10 cellular contexts compared by ENCODE assay signal in the genomic region with DNA sequence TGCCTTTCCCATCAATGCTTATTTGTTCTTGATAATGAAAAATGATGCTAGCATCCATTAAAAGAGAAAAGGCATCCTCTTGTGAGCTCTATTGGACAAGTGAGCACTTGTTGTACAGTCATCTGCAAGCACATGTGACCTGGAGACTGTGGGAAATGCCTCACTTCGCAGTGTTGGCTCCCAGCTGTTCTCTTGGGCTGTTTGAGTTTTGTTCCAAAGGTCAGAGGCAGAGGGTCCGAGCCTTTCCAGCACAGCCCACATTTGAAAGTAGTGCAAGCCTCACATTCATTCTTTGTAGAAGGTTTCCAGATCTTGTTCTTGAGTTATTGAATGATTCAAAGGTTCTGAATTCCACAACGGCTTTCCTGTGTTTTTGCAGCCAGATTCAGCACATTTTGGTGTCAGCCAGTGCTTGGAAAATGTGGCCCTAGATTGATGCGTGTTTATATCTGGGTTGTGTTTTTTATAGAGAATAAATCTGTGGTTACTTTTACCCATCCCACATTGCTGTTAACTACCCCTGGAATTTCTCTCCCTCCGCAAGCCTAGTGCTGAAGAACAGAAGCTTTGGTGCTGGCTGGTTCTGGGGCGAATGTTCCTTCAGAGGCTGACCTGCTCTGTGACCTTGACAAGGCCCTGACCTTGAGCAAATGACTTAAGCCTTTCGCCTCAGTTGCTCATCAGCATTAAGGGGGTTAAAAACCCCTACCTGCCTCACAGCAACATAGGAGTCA. TPM values are rescaled to one million over a fixed set of nuclear protein-coding genes. Genes with fewer than 3 reads are reported as not detected.
DNase-seq lines count a peak whose midpoint lies in the region; ATAC-seq and TF ChIP-seq lines count a peak whose summit lies in the region.
"Had no signal": no experiment of that assay in that cellular context is flagged by ENCODE, and none has a peak within 500 bp of the region (broad histone marks: within the 10 kb centered on the region; RNA-seq: fewer than 3 reads in every experiment).

No MANE protein-coding gene starts in this region.

- ATAC-seq in activated CD8-positive, alpha-beta T cell treated with anti-CD3 and anti-CD28 coated beads, Interleukin-2, amount 10 ng/mL, durations not matched to agents 7 days and 5 days: no peak

- H2AFZ ChIP-seq in mesenchymal stem cell (ENCODE audit: low read depth, low read length): no peak overlapping the region

- no peak overlapping the region for H3K18ac ChIP-seq in mesenchymal stem cell (ENCODE audit: low read depth in 1 of 2, low read length in 2 of 2)

- H3K9ac ChIP-seq in mesenchymal stem cell (ENCODE audit: low read length): no peak overlapping the region

- no peak overlapping the region for H4K8ac ChIP-seq in mesenchymal stem cell (ENCODE audit: low read length)

- peak overlapping the region; percentile 43 for H3K27ac ChIP-seq in mesenchymal stem cell (ENCODE audit: low read length, poor library complexity, severe bottlenecking)

- peaks cover 46% of the 10 kb centered on the region for H3K4me1 Mint-ChIP-seq in brain
- peaks cover 10% of the 10 kb centered on the region for H3K4me1 Mint-ChIP-seq in activated CD8-positive, alpha-beta T cell treated with anti-CD3 and anti-CD28 coated beads, Interleukin-2, amount 10 ng/mL, durations not matched to agents 7 days and 5 days (ENCODE audit: low read depth)

- 68% methylated on average over 5 of the region's 7 CpGs for WGBS in mesenchymal stem cell

- no peaks in the 10 kb centered on the region for H3K9me3 ChIP-seq in mesenchymal stem cell (ENCODE audit: control insufficient read depth, low read length)
- H3K9me3 ChIP-seq: Peyer's patch had no signal

- peak overlapping the region; percentile 78 for H2AK5ac ChIP-seq in mesenchymal stem cell (ENCODE audit: low read length, severe bottlenecking)

- no peak for TF ChIP-seq CTCF in AG09309 (IDR thresholded peaks at IDR 0.05; ENCODE audit: control insufficient read depth, insufficient read depth, low read depth, low read length, missing control alignments)
- TF ChIP-seq CTCF in brain (conservative IDR thresholded peaks at IDR 0.05): no peak

- H3K79me1 ChIP-seq in mesenchymal stem cell (replicated peaks; ENCODE audit: low read length, poor library complexity, severe bottlenecking): no peaks in the 10 kb centered on the region

- CTCF ChIA-PET in activated CD8-positive, alpha-beta T cell treated with anti-CD3 and anti-CD28 coated beads, Interleukin-2, amount 10 ng/mL, durations not matched to agents 7 days and 5 days (lab: Charles Lee): no interaction called here

- H3K36me3 ChIP-seq in mesenchymal stem cell (ENCODE audit: control insufficient read depth in 1 of 2, insufficient read depth in 2 of 2, low read depth in 1 of 2, low read length in 2 of 2): no peaks in the 10 kb centered on the region

- no peak overlapping the region for H4K91ac ChIP-seq in mesenchymal stem cell (ENCODE audit: low read length)

- POLR2A ChIA-PET in activated CD8-positive, alpha-beta T cell treated with anti-CD3 and anti-CD28 coated beads, Interleukin-2, amount 10 ng/mL, durations not matched to agents 7 days and 5 days (lab: Charles Lee): no interaction called here

- no peak overlapping the region for H3K14ac ChIP-seq in mesenchymal stem cell (ENCODE audit: low read length in 2 of 2)

- H3K9me3 Mint-ChIP-seq in brain: peaks cover 0 to 6% (median 3%) of the 10 kb centered on the region in 5 experiments
- H3K9me3 Mint-ChIP-seq in activated CD8-positive, alpha-beta T cell treated with anti-CD3 and anti-CD28 coated beads, Interleukin-2, amount 10 ng/mL, durations not matched to agents 7 days and 5 days (ENCODE audit: insufficient read depth): no peaks in the 10 kb centered on the region

- H3K4me3 Mint-ChIP-seq in brain: peak overlapping the region in 1 of 5 experiments; percentile 2
- H3K4me3 Mint-ChIP-seq in activated CD8-positive, alpha-beta T cell treated with anti-CD3 and anti-CD28 coated beads, Interleukin-2, amount 10 ng/mL, durations not matched to agents 7 days and 5 days: no peak overlapping the region

- no peak overlapping the region for H3K4me2 ChIP-seq in mesenchymal stem cell (ENCODE audit: low read length, poor library complexity, severe bottlenecking)

- H3K27ac Mint-ChIP-seq in brain: peak overlapping the region; percentile 34 to 94 (median 76)
- no peak overlapping the region for H3K27ac Mint-ChIP-seq in activated CD8-positive, alpha-beta T cell treated with anti-CD3 and anti-CD28 coated beads, Interleukin-2, amount 10 ng/mL, durations not matched to agents 7 days and 5 days

- peaks cover 0 to 30% of the 10 kb centered on the region in 2 experiments for H3K27me3 ChIP-seq in mesenchymal stem cell (ENCODE audit: control insufficient read depth in 1 of 2, insufficient read depth in 1 of 2, low read length in 2 of 2)
- H3K27me3 ChIP-seq: Peyer's patch had no signal

- no peak overlapping the region for H2BK5ac ChIP-seq in mesenchymal stem cell (ENCODE audit: low read depth, low read length, poor library complexity, severe bottlenecking)

- H2BK120ac ChIP-seq in mesenchymal stem cell (ENCODE audit: low read depth, low read length): no peak overlapping the region

- H3K4ac ChIP-seq in mesenchymal stem cell (ENCODE audit: low read depth in 1 of 2, low read length in 2 of 2): no peak overlapping the region

- peaks cover 17% of the 10 kb centered on the region for H3K4me1 ChIP-seq in mesenchymal stem cell (ENCODE audit: control insufficient read depth, insufficient read depth, low read depth, low read length)

- H3K27me3 Mint-ChIP-seq in brain: no peaks in the 10 kb centered on the region
- H3K27me3 Mint-ChIP-seq in activated CD8-positive, alpha-beta T cell treated with anti-CD3 and anti-CD28 coated beads, Interleukin-2, amount 10 ng/mL, durations not matched to agents 7 days and 5 days (ENCODE audit: low read depth): peaks cover 12% of the 10 kb centered on the region

- no peak overlapping the region for H2BK15ac ChIP-seq in mesenchymal stem cell (ENCODE audit: low read depth, poor library complexity, severe bottlenecking)

- no peak overlapping the region for H2BK12ac ChIP-seq in mesenchymal stem cell (ENCODE audit: low read length in 2 of 2)

- no peaks in the 10 kb centered on the region for H3K36me3 Mint-ChIP-seq in brain
- no peaks in the 10 kb centered on the region for H3K36me3 Mint-ChIP-seq in activated CD8-positive, alpha-beta T cell treated with anti-CD3 and anti-CD28 coated beads, Interleukin-2, amount 10 ng/mL, durations not matched to agents 7 days and 5 days (ENCODE audit: low read depth)

- DNase-seq in AG09309 (ENCODE audit: low read depth) (peak; percentile 24), NCI-H1694 treated with DMSO at 0.1 percent for 48 hours (lab: John Stamatoyannopoulos, UW) (peak; percentile 25), mesenchymal stem cell (peak; percentile 76), glomerular visceral epithelial cell (ENCODE audit: extremely low spot score) (no peak), posterior vena cava (ENCODE audit: low spot score) (no peak)
- no peak for DNase-seq in stimulated activated CD4-positive, alpha-beta T cell treated with anti-CD3 and anti-CD28 coated beads, Interleukin-15, amount 100 ng/mL, for 24 hours
- no peak for DNase-seq in activated CD8-positive, alpha-beta T cell treated with anti-CD3 and anti-CD28 coated beads, Interleukin-2, amount 10 ng/mL, durations not matched to agents 7 days and 5 days
- DNase-seq: activated T-cell treated with anti-CD3 and anti-CD28 coated beads for 4 hours had no signal

- no peak overlapping the region for H3K23ac ChIP-seq in mesenchymal stem cell (ENCODE audit: low read length in 2 of 2)

- intact Hi-C loops in posterior vena cava (cut with DNase I): no loop called here

- H3K4me3 ChIP-seq in AG09309 (ENCODE audit: control insufficient read depth, low read depth, low read length) (no peak overlapping the region), mesenchymal stem cell (ENCODE audit: insufficient read depth in 1 of 2, low read depth in 1 of 2, low read length in 2 of 2) (no peak overlapping the region)
- H3K4me3 ChIP-seq: Peyer's patch had no signal

RNA-seq across cellular contexts. Expression of a gene that starts 49.8 kb away (rescaled TPM):
- polyA plus RNA-seq in brain (ENCODE audit: insufficient read depth, low read depth, low replicate concordance): 148 TPM
- not detected for polyA plus RNA-seq in mesenchymal stem cell (2013, experiment 1 of 2)
- 0.03 TPM for polyA plus RNA-seq in mesenchymal stem cell (2013, experiment 2 of 2)
- total RNA-seq in posterior vena cava: not detected
- total RNA-seq in activated CD8-positive, alpha-beta T cell treated with anti-CD3 and anti-CD28 coated beads, Interleukin-2, amount 10 ng/mL, durations not matched to agents 7 days and 5 days: not detected

RNA-seq across cellular contexts. Expression of a gene that starts 56.5 kb away (rescaled TPM):
- polyA plus RNA-seq in brain (ENCODE audit: insufficient read depth, low read depth, low replicate concordance): 8.3 TPM
- polyA plus RNA-seq in mesenchymal stem cell (2013, experiment 1 of 2): 4.0 TPM
- 3.9 TPM for polyA plus RNA-seq in mesenchymal stem cell (2013, experiment 2 of 2)
- total RNA-seq in posterior vena cava: 10 to 100 TPM; 16.9 to 22.2 TPM
- 10 to 100 TPM; 21.4 to 23.6 TPM for total RNA-seq in activated CD8-positive, alpha-beta T cell treated with anti-CD3 and anti-CD28 coated beads, Interleukin-2, amount 10 ng/mL, durations not matched to agents 7 days and 5 days

Comparison
In these comparisons a context has a peak if more than half of its experiments do, and no peak if none do; other contexts are left out.
1. DNase-seq: peak in AG09309 (single experiment), NCI-H1694 treated with DMSO at 0.1 percent for 48 hours (single experiment) and mesenchymal stem cell (single experiment); none in glomerular visceral epithelial cell (single experiment), posterior vena cava (single experiment), stimulated activated CD4-positive, alpha-beta T cell treated with anti-CD3 and anti-CD28 coated beads, Interleukin-15, amount 100 ng/mL, for 24 hours (single experiment) and activated CD8-positive, alpha-beta T cell treated with anti-CD3 and anti-CD28 coated beads, Interleukin-2, amount 10 ng/mL, durations not matched to agents 7 days and 5 days (single experiment).